Comparison of ENCODE assay signal across 6 cellular contexts in genomic region chr19:42280761-42281174, GRCh38. TPM values are rescaled to one million over a fixed set of nuclear protein-coding genes. Genes with fewer than 3 reads are reported as not detected.
DNase-seq lines count a peak whose midpoint lies in the region; ATAC-seq, FAIRE-seq and TF ChIP-seq lines count a peak whose summit lies in the region.

No MANE protein-coding gene starts in this region.

- H3K36me3 Mint-ChIP-seq in activated CD4-positive, alpha-beta T cell treated with anti-CD3 and anti-CD28 coated beads, Interleukin-2, amount 10 ng/mL, durations not matched to agents 24 days and 14 days (ENCODE audit: low read depth): peaks cover 12% of the 10 kb centered on the region

- H3K27ac ChIP-seq in coronary artery: peak overlapping the region; percentile 98 to 100
- peak overlapping the region; percentile 70 to 90 (median 78) for H3K27ac ChIP-seq in pancreas

- no peaks in the 10 kb centered on the region for H3K9me3 ChIP-seq in pancreas

- FAIRE-seq in pancreas (lab: Jason Lieb, UNC): no peak

- H3K4me3 ChIP-seq in coronary artery (peak overlapping the region; percentile 97), pancreas (peak overlapping the region; percentile 60 to 92 (median 61))

- DNase-seq in activated CD4-positive, alpha-beta T cell treated with anti-CD3 and anti-CD28 coated beads, Interleukin-2, amount 10 ng/mL, durations not matched to agents 24 days and 14 days: no peak
- DNase-seq in activated CD4-positive, alpha-beta T cell treated with anti-CD3 and anti-CD28 coated beads for 1 hour: no peak
- peak; percentile 91 for DNase-seq in coronary artery (ENCODE audit: low spot score)
- peak in 1 of 6 donors; percentile 44 for DNase-seq in pancreas

- intact Hi-C loops in activated CD4-positive, alpha-beta T cell treated with anti-CD3 and anti-CD28 coated beads, Interleukin-2, amount 10 ng/mL, durations not matched to agents 24 days and 14 days (cut with micrococcal nuclease): loop anchor here (1.0 to 5.0 kb wide), 4 partner anchors 10 to 393 kb away; partner anchors contain the start of gene ERF
- intact Hi-C loops in pancreas (cut with DNase I): no loop called here

- H3K27me3 Mint-ChIP-seq in activated CD4-positive, alpha-beta T cell treated with anti-CD3 and anti-CD28 coated beads, Interleukin-2, amount 10 ng/mL, durations not matched to agents 24 days and 14 days: no peaks in the 10 kb centered on the region

- peaks cover 24 to 53% (median 26%) of the 10 kb centered on the region in 3 donors for H3K4me1 ChIP-seq in pancreas

- peaks cover 47% of the 10 kb centered on the region for H3K4me1 Mint-ChIP-seq in activated CD4-positive, alpha-beta T cell treated with anti-CD3 and anti-CD28 coated beads, Interleukin-2, amount 10 ng/mL, durations not matched to agents 24 days and 14 days

- peak overlapping the region; percentile 86 for H3K27ac Mint-ChIP-seq in activated CD4-positive, alpha-beta T cell treated with anti-CD3 and anti-CD28 coated beads, Interleukin-2, amount 10 ng/mL, durations not matched to agents 24 days and 14 days

- peak in 3 of 4 donors; percentile 0 to 2 (median 0) for ATAC-seq in pancreas
- ATAC-seq in HG03039 (IDR thresholded peaks at IDR 0.05; ENCODE audit: unreplicated experiment): no peak
- no peak for ATAC-seq in GM18873 (IDR thresholded peaks at IDR 0.05; ENCODE audit: low FRiP score, unreplicated experiment)

- no peak for TF ChIP-seq CTCF in coronary artery (IDR thresholded peaks at IDR 0.05)
- TF ChIP-seq CTCF in pancreas (IDR thresholded peaks at IDR 0.05): no peak

- WGBS in pancreas, 2 donors: 2 to 5% methylated on average over 15 to 26 of the region's 27 CpGs

- no peaks in the 10 kb centered on the region for H3K27me3 ChIP-seq in pancreas

- H3K9me3 Mint-ChIP-seq in activated CD4-positive, alpha-beta T cell treated with anti-CD3 and anti-CD28 coated beads, Interleukin-2, amount 10 ng/mL, durations not matched to agents 24 days and 14 days: no peaks in the 10 kb centered on the region

- no peaks in the 10 kb centered on the region for H3K36me3 ChIP-seq in pancreas

- H3K4me3 Mint-ChIP-seq in activated CD4-positive, alpha-beta T cell treated with anti-CD3 and anti-CD28 coated beads, Interleukin-2, amount 10 ng/mL, durations not matched to agents 24 days and 14 days: no peak overlapping the region

RNA-seq across cellular contexts. Expression of gene CIC, which starts 11.7 kb away (rescaled TPM):
- 61.2 and 65.6 TPM in 2 replicates for total RNA-seq in activated CD4-positive, alpha-beta T cell treated with anti-CD3 and anti-CD28 coated beads, Interleukin-2, amount 10 ng/mL, durations not matched to agents 24 days and 14 days
- total RNA-seq in pancreas: 10 to 100 TPM; 27.7 to 37.6 (median 32.0) TPM
- 10 to 100 TPM; 47.1 to 65.0 TPM for polyA plus RNA-seq in pancreas

RNA-seq across cellular contexts. Expression of gene PRR19, which starts 21.2 kb away (rescaled TPM):
- total RNA-seq in activated CD4-positive, alpha-beta T cell treated with anti-CD3 and anti-CD28 coated beads, Interleukin-2, amount 10 ng/mL, durations not matched to agents 24 days and 14 days: 1.3 and 1.6 TPM in 2 replicates
- under 1 TPM; 0.12 to 0.69 (median 0.34) TPM for total RNA-seq in pancreas
- under 1 TPM; 0.34 to 0.99 TPM for polyA plus RNA-seq in pancreas

RNA-seq across cellular contexts. Expression of gene PAFAH1B3, which starts 21.7 kb away (rescaled TPM):
- 49.1 and 50.4 TPM in 2 replicates for total RNA-seq in activated CD4-positive, alpha-beta T cell treated with anti-CD3 and anti-CD28 coated beads, Interleukin-2, amount 10 ng/mL, durations not matched to agents 24 days and 14 days
- total RNA-seq in pancreas: 10 to 100 TPM in 4 of 6 donors, 1 to 10 TPM in 2; 6.2 to 19.8 (median 10.2) TPM
- polyA plus RNA-seq in pancreas: 10 to 100 TPM; 18.2 to 24.3 TPM

RNA-seq across cellular contexts. Expression of gene ERF, which starts 25.8 kb away (rescaled TPM):
- total RNA-seq in activated CD4-positive, alpha-beta T cell treated with anti-CD3 and anti-CD28 coated beads, Interleukin-2, amount 10 ng/mL, durations not matched to agents 24 days and 14 days: 71.6 and 82.3 TPM in 2 replicates
- 10 to 100 TPM; 20.5 to 29.2 (median 22.2) TPM for total RNA-seq in pancreas
- 10 to 100 TPM; 36.6 to 48.5 TPM for polyA plus RNA-seq in pancreas

RNA-seq across cellular contexts. Expression of gene TMEM145, which starts 32.3 kb away (rescaled TPM):
- 0.78 and 0.82 TPM in 2 replicates for total RNA-seq in activated CD4-positive, alpha-beta T cell treated with anti-CD3 and anti-CD28 coated beads, Interleukin-2, amount 10 ng/mL, durations not matched to agents 24 days and 14 days
- 1 to 10 TPM in 2 of 6 donors, under 1 TPM in 4; 0.46 to 1.5 (median 0.94) TPM for total RNA-seq in pancreas
- 1 to 10 TPM; 2.2 to 8.2 TPM for polyA plus RNA-seq in pancreas

Comparison
In these comparisons a context has a peak if more than half of its experiments do, and no peak if none do; other contexts are left out.
1. ATAC-seq: peak in pancreas (3 of 4); none in HG03039 (single experiment) and GM18873 (single experiment).